Comparison of ENCODE assay signal across 7 cellular contexts in the genomic region with DNA sequence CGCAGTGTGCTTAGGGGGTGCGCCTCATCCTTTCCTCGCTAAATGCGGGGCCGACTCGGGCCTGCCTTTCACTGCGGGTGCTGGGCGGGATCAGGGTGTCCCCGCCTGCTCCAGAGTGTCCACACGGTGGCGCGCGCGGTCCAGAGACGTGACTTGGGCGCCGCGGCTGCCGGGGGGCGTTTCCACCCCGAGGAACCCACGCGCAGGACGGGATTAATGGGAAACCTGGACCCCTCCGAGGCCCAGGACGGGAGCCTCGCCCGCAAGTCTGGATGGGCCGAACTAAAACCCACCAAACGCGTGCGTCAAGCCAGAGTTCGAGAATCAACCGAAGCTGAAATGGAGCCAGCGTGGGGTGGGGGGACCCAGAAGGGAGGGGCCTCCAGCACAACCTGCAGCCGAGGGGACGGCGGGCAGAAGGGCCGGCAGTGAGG.
A peak's percentile ranks its signal among the peaks of the same experiment; 100 is the strongest.
DNase-seq lines count a peak whose midpoint lies in the region; ATAC-seq and TF ChIP-seq lines count a peak whose summit lies in the region.

No MANE protein-coding gene starts in this region.

- peak overlapping the region; percentile 79 for H3K4me3 Mint-ChIP-seq in activated T-helper 1 cell treated with anti-CD3 and anti-CD28 coated beads, Interleukin-12 subunit alpha, Interleukin-12 subunit beta, Interleukin-2, Interleukin-4 antibody, amounts not matched to agents 30 ng/mL and 10 ng/mL and 1 ng/mL, durations not matched to agents 14 hours and 24 hours and 36 hours
- peak overlapping the region; percentile 48 to 89 (median 82) for H3K4me3 Mint-ChIP-seq in naive B cell

- peak; percentile 97 to 98 for ATAC-seq in naive B cell (ENCODE audit: low read depth in 2 of 2)

- in situ Hi-C loops in GM13976 (cut with MboI; ENCODE audit: low sequenced_read_pairs, unreplicated experiment), result loop anchor here (10.0 to 25.0 kb wide), 4 partner anchors 245 to 1017 kb away; partner anchors contain the start of gene FBXL14

- intact Hi-C loops in activated T-helper 1 cell treated with anti-CD3 and anti-CD28 coated beads, Interleukin-12 subunit alpha, Interleukin-12 subunit beta, Interleukin-2, Interleukin-4 antibody, amounts not matched to agents 30 ng/mL and 10 ng/mL and 1 ng/mL, durations not matched to agents 14 hours and 24 hours and 36 hours (cut with micrococcal nuclease), result loop anchor here (1.0 to 5.0 kb wide), 4 partner anchors 182 to 1022 kb away; partner anchors contain the start of genes FBXL14, RAD52 and WNK1

- H3K27ac Mint-ChIP-seq in activated T-helper 1 cell treated with anti-CD3 and anti-CD28 coated beads, Interleukin-12 subunit alpha, Interleukin-12 subunit beta, Interleukin-2, Interleukin-4 antibody, amounts not matched to agents 30 ng/mL and 10 ng/mL and 1 ng/mL, durations not matched to agents 14 hours and 24 hours and 36 hours, result peak overlapping the region; percentile 36
- peak overlapping the region in 1 of 6 donors; percentile 74 for H3K27ac Mint-ChIP-seq in naive B cell

- peaks cover 44% of the 10 kb centered on the region for H3K4me1 Mint-ChIP-seq in activated T-helper 1 cell treated with anti-CD3 and anti-CD28 coated beads, Interleukin-12 subunit alpha, Interleukin-12 subunit beta, Interleukin-2, Interleukin-4 antibody, amounts not matched to agents 30 ng/mL and 10 ng/mL and 1 ng/mL, durations not matched to agents 14 hours and 24 hours and 36 hours (ENCODE audit: low read depth)
- peaks cover 0 to 7% (median 0%) of the 10 kb centered on the region in 3 donors for H3K4me1 Mint-ChIP-seq in naive B cell

- peak; percentile 98 for TF ChIP-seq CTCF in GM13976 (IDR thresholded peaks at IDR 0.05; ENCODE audit: borderline replicate concordance, control extremely low read depth, extremely low read depth, insufficient read depth, missing control alignments)

- no peaks in the 10 kb centered on the region for H3K9me3 Mint-ChIP-seq in activated T-helper 1 cell treated with anti-CD3 and anti-CD28 coated beads, Interleukin-12 subunit alpha, Interleukin-12 subunit beta, Interleukin-2, Interleukin-4 antibody, amounts not matched to agents 30 ng/mL and 10 ng/mL and 1 ng/mL, durations not matched to agents 14 hours and 24 hours and 36 hours
- no peaks in the 10 kb centered on the region for H3K9me3 Mint-ChIP-seq in naive B cell

- H3K36me3 Mint-ChIP-seq in activated T-helper 1 cell treated with anti-CD3 and anti-CD28 coated beads, Interleukin-12 subunit alpha, Interleukin-12 subunit beta, Interleukin-2, Interleukin-4 antibody, amounts not matched to agents 30 ng/mL and 10 ng/mL and 1 ng/mL, durations not matched to agents 14 hours and 24 hours and 36 hours (ENCODE audit: low read depth), result no peaks in the 10 kb centered on the region
- no peaks in the 10 kb centered on the region for H3K36me3 Mint-ChIP-seq in naive B cell

- H3K27me3 Mint-ChIP-seq in activated T-helper 1 cell treated with anti-CD3 and anti-CD28 coated beads, Interleukin-12 subunit alpha, Interleukin-12 subunit beta, Interleukin-2, Interleukin-4 antibody, amounts not matched to agents 30 ng/mL and 10 ng/mL and 1 ng/mL, durations not matched to agents 14 hours and 24 hours and 36 hours (ENCODE audit: insufficient read depth), result no peaks in the 10 kb centered on the region
- H3K27me3 Mint-ChIP-seq in naive B cell, result no peaks in the 10 kb centered on the region

- DNase-seq in GM13976 (ENCODE audit: low spot score) (peak; percentile 96), HUDEP-2 (lab: John Stamatoyannopoulos, UW; ENCODE audit: unreplicated experiment in 76 of 76) (peak in 64 of 76 experiments; percentile 3 to 82 (median 61)), fibroblast of gingiva (ENCODE audit: low read depth) (peak; percentile 80), naive B cell (peak; percentile 77)
- peak; percentile 82 for DNase-seq in activated T-helper 1 cell treated with anti-CD3 and anti-CD28 coated beads, Interleukin-12 subunit alpha, Interleukin-12 subunit beta, Interleukin-2, Interleukin-4 antibody, amounts not matched to agents 30 ng/mL and 10 ng/mL and 1 ng/mL, durations not matched to agents 14 hours and 24 hours and 36 hours (ENCODE audit: low spot score)
- peak; percentile 61 to 74 for DNase-seq in stimulated activated CD8-positive, alpha-beta memory T cell treated with anti-CD3 and anti-CD28 coated beads, Interleukin-7, amount 100 ng/mL, for 48 hours (ENCODE audit: extremely low read depth in 1 of 2, low read depth in 1 of 2)

TF ChIP-seq in PFSK-1, 5 proteins besides CTCF, POLR2A, EP300 and RAD21:
- no peak for TF ChIP-seq TAF1 (IDR thresholded peaks at IDR 0.05; ENCODE audit: borderline replicate concordance, insufficient read depth, low read length)
- no peak for TF ChIP-seq FOXP2 (optimal IDR thresholded peaks at IDR 0.05; ENCODE audit: borderline replicate concordance, extremely low read depth, extremely low read length, insufficient read depth)
- TF ChIP-seq REST (IDR thresholded peaks at IDR 0.05; ENCODE audit: insufficient read depth in 1 of 2, low read depth in 2 of 2, low read length in 2 of 2), result no peak
- TF ChIP-seq POLR2AphosphoS5 (IDR thresholded peaks at IDR 0.05; ENCODE audit: low read depth, low read length), result no peak
- peak; percentile 87 for TF ChIP-seq SIN3A (IDR thresholded peaks at IDR 0.05; ENCODE audit: borderline replicate concordance, insufficient read depth, low read length)

Comparison
In these comparisons a context has a peak if more than half of its experiments do, and no peak if none do; other contexts are left out.
1. Peak in every context shown above with its lines: DNase-seq and ATAC-seq.